In genomic region chr6:13710552-13711383, GRCh38 we compare ENCODE assay signal across 1 cellular context.
TF ChIP-seq lines count a peak whose summit lies in the region.

No MANE protein-coding gene starts in this region.

TF ChIP-seq in K562, 482 proteins besides CTCF, POLR2A, EP300 and RAD21 (continued from another document and continues in another):
- TF ChIP-seq SREBF1 (IDR thresholded peaks at IDR 0.05; ENCODE audit: borderline replicate concordance, low read depth, low read length): no peak
- TF ChIP-seq MIER1 (IDR thresholded peaks at IDR 0.05; ENCODE audit: low read depth): no peak
- TF ChIP-seq BRF2 (IDR thresholded peaks at IDR 0.05; ENCODE audit: borderline replicate concordance, insufficient read depth, insufficient read length): no peak
- TF ChIP-seq NELFE (IDR thresholded peaks at IDR 0.05; ENCODE audit: insufficient read depth, insufficient read length): no peak
- TF ChIP-seq RBM39 (optimal IDR thresholded peaks at IDR 0.05; ENCODE audit: low read depth, low read length): no peak
- peak; percentile 77 for TF ChIP-seq CTBP1 (IDR thresholded peaks at IDR 0.05; ENCODE audit: borderline replicate concordance)
- TF ChIP-seq KDM5B (IDR thresholded peaks at IDR 0.05; ENCODE audit: insufficient replicate concordance, low read depth, low read length): peak; percentile 40
- no peak for TF ChIP-seq ZFP91 (CRISPR knock-in tag; IDR thresholded peaks at IDR 0.05)
- TF ChIP-seq PYGO2 (tag; IDR thresholded peaks at IDR 0.05): no peak
- TF ChIP-seq ZKSCAN8 (CRISPR knock-in tag; IDR thresholded peaks at IDR 0.05): no peak
- TF ChIP-seq ZNF609 (CRISPR knock-in tag; IDR thresholded peaks at IDR 0.05; ENCODE audit: borderline replicate concordance): peak; percentile 80; the same call in 1 of the 2 replicates
- no peak for TF ChIP-seq ZNF696 (CRISPR knock-in tag; conservative IDR thresholded peaks at IDR 0.05)
- TF ChIP-seq, protein P1, sequence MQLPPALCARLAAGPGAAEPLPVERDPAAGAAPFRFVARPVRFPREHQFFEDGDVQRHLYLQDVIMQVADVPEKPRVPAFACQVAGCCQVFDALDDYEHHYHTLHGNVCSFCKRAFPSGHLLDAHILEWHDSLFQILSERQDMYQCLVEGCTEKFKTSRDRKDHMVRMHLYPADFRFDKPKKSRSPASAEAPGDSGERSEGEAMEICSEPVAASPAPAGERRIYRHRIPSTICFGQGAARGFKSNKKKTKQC (CRISPR knock-in tag; IDR thresholded peaks at IDR 0.05): no peak
- no peak; the same call in 1 of the 2 replicates for TF ChIP-seq NCOR1 (IDR thresholded peaks at IDR 0.05)
- no peak for TF ChIP-seq ILF3 (IDR thresholded peaks at IDR 0.05; ENCODE audit: borderline replicate concordance)
- TF ChIP-seq ZMIZ1 (IDR thresholded peaks at IDR 0.05; ENCODE audit: low read depth in 2 of 2, low read length in 2 of 2): no peak
- TF ChIP-seq ZNF23 (CRISPR knock-in tag; IDR thresholded peaks at IDR 0.05): no peak
- no peak for TF ChIP-seq NEUROD1 (IDR thresholded peaks at IDR 0.05; ENCODE audit: borderline replicate concordance, low read depth, low read length, partially characterized antibody)
- TF ChIP-seq TAF9B (IDR thresholded peaks at IDR 0.05; ENCODE audit: partially characterized antibody): no peak
- TF ChIP-seq ARID1B (IDR thresholded peaks at IDR 0.05): peak; percentile 53; the same call in 1 of the 2 replicates
- TF ChIP-seq DPF2 (IDR thresholded peaks at IDR 0.05): peak; percentile 73
- TF ChIP-seq SIX5 (IDR thresholded peaks at IDR 0.05; ENCODE audit: borderline replicate concordance in 1 of 2, insufficient read depth in 1 of 2, low read depth in 1 of 2, low read length in 2 of 2): no peak
- no peak for TF ChIP-seq TSC22D4 (tag; IDR thresholded peaks at IDR 0.05)
- TF ChIP-seq ZFP30 (CRISPR knock-in tag; IDR thresholded peaks at IDR 0.05; ENCODE audit: borderline replicate concordance): no peak
- TF ChIP-seq ATF1 (CRISPR knock-in tag; IDR thresholded peaks at IDR 0.05): no peak
- TF ChIP-seq ATF1 (tag; IDR thresholded peaks at IDR 0.05): no peak; the same call in 1 of the 2 replicates
- no peak for TF ChIP-seq NCOA2 (IDR thresholded peaks at IDR 0.05; ENCODE audit: partially characterized antibody in 2 of 2)
- no peak for TF ChIP-seq TCF7L2 (IDR thresholded peaks at IDR 0.05; ENCODE audit: low read depth, low read length)
- peak; percentile 73; the same call in 1 of the 2 replicates for TF ChIP-seq HDAC2 (IDR thresholded peaks at IDR 0.05)
- TF ChIP-seq FOXA3 (CRISPR knock-in tag; conservative IDR thresholded peaks at IDR 0.05 in 1 of 2, IDR thresholded peaks at IDR 0.05 in 1 of 2): no peak
- no peak for TF ChIP-seq POLR2B (IDR thresholded peaks at IDR 0.05; ENCODE audit: low read depth, partially characterized antibody)
- TF ChIP-seq KLF10 (CRISPR knock-in tag; IDR thresholded peaks at IDR 0.05): no peak
- TF ChIP-seq, protein P2, sequence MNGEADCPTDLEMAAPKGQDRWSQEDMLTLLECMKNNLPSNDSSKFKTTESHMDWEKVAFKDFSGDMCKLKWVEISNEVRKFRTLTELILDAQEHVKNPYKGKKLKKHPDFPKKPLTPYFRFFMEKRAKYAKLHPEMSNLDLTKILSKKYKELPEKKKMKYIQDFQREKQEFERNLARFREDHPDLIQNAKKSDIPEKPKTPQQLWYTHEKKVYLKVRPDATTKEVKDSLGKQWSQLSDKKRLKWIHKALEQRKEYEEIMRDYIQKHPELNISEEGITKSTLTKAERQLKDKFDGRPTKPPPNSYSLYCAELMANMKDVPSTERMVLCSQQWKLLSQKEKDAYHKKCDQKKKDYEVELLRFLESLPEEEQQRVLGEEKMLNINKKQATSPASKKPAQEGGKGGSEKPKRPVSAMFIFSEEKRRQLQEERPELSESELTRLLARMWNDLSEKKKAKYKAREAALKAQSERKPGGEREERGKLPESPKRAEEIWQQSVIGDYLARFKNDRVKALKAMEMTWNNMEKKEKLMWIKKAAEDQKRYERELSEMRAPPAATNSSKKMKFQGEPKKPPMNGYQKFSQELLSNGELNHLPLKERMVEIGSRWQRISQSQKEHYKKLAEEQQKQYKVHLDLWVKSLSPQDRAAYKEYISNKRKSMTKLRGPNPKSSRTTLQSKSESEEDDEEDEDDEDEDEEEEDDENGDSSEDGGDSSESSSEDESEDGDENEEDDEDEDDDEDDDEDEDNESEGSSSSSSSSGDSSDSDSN (IDR thresholded peaks at IDR 0.05; ENCODE audit: borderline replicate concordance in 1 of 2, low read depth in 2 of 2, low read length in 2 of 2): peak; percentile 73 to 86
- TF ChIP-seq, protein P3, sequence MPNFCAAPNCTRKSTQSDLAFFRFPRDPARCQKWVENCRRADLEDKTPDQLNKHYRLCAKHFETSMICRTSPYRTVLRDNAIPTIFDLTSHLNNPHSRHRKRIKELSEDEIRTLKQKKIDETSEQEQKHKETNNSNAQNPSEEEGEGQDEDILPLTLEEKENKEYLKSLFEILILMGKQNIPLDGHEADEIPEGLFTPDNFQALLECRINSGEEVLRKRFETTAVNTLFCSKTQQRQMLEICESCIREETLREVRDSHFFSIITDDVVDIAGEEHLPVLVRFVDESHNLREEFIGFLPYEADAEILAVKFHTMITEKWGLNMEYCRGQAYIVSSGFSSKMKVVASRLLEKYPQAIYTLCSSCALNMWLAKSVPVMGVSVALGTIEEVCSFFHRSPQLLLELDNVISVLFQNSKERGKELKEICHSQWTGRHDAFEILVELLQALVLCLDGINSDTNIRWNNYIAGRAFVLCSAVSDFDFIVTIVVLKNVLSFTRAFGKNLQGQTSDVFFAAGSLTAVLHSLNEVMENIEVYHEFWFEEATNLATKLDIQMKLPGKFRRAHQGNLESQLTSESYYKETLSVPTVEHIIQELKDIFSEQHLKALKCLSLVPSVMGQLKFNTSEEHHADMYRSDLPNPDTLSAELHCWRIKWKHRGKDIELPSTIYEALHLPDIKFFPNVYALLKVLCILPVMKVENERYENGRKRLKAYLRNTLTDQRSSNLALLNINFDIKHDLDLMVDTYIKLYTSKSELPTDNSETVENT (CRISPR knock-in tag; IDR thresholded peaks at IDR 0.05): 0 out of 2 replicates have a peak, but pooled peaks have one; percentile 64
- TF ChIP-seq TBP (optimal IDR thresholded peaks at IDR 0.05; ENCODE audit: low read depth, low read length): no peak
- TF ChIP-seq, protein P4, sequence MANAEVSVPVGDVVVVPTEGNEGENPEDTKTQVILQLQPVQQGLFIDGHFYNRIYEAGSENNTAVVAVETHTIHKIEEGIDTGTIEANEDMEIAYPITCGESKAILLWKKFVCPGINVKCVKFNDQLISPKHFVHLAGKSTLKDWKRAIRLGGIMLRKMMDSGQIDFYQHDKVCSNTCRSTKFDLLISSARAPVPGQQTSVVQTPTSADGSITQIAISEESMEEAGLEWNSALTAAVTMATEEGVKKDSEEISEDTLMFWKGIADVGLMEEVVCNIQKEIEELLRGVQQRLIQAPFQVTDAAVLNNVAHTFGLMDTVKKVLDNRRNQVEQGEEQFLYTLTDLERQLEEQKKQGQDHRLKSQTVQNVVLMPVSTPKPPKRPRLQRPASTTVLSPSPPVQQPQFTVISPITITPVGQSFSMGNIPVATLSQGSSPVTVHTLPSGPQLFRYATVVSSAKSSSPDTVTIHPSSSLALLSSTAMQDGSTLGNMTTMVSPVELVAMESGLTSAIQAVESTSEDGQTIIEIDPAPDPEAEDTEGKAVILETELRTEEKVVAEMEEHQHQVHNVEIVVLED (CRISPR knock-in tag; IDR thresholded peaks at IDR 0.05): peak; percentile 39
- no peak for TF ChIP-seq MEF2D (tag; conservative IDR thresholded peaks at IDR 0.05; ENCODE audit: low read depth)
- no peak for TF ChIP-seq NR1H2 (CRISPR knock-in tag; IDR thresholded peaks at IDR 0.05)
- TF ChIP-seq, protein P5, sequence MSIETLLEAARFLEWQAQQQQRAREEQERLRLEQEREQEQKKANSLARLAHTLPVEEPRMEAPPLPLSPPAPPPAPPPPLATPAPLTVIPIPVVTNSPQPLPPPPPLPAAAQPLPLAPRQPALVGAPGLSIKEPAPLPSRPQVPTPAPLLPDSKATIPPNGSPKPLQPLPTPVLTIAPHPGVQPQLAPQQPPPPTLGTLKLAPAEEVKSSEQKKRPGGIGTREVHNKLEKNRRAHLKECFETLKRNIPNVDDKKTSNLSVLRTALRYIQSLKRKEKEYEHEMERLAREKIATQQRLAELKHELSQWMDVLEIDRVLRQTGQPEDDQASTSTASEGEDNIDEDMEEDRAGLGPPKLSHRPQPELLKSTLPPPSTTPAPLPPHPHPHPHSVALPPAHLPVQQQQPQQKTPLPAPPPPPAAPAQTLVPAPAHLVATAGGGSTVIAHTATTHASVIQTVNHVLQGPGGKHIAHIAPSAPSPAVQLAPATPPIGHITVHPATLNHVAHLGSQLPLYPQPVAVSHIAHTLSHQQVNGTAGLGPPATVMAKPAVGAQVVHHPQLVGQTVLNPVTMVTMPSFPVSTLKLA (conservative IDR thresholded peaks at IDR 0.05): peak in 1 of 2 experiments; percentile 57; a peak in 2 of 4 replicates
- peak in 1 of 2 experiments; percentile 57; a peak in 2 of 4 replicates for TF ChIP-seq HDAC1 (IDR thresholded peaks at IDR 0.05)
